ENCODE assay signal across 22 cellular contexts in the genomic region with DNA sequence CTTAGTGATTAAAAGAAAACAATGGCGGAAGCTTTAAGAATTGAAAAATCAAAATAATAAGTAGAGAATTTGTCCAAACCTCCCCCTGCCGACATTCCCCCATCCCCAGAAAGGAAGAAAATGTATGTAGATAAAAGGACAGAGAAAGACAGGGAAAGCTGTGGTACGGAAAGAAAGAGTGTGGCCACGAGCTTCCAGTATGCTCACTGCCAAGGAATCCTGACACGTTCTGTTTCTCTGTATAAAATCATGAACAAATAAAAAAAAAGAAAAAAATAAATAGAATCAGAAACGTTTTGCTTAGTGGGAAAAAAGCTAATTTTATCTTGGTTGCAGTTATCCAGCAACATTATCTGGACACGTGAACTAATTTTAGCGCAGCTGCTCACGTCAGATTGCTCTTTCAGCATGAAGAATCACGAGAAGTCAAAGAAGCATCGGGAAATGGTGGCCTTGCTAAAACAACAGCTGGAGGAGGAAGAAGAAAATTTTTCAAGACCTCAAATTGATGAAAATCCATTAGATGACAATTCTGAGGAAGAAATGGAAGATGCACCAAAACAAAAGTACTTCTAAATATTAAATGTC. TPM values are rescaled to one million over a fixed set of nuclear protein-coding genes. Genes with fewer than 3 reads are reported as not detected.
A peak's percentile ranks its signal among the peaks of the same experiment; 100 is the strongest.
DNase-seq lines count a peak whose midpoint lies in the region; ATAC-seq and TF ChIP-seq lines count a peak whose summit lies in the region.
"Had no signal": no experiment of that assay in that cellular context is flagged by ENCODE, and none has a peak within 500 bp of the region (broad histone marks: within the 10 kb centered on the region; RNA-seq: fewer than 3 reads in every experiment).

No MANE protein-coding gene starts in this region.

- no peaks in the 10 kb centered on the region for H3K9me3 Mint-ChIP-seq in stimulated activated naive CD8-positive, alpha-beta T cell treated with anti-CD3 and anti-CD28 coated beads, Interleukin-15, Interleukin-2, amounts not matched to agents 100 ng/mL and 50 ng/mL, for 24 hours
- H3K9me3 Mint-ChIP-seq in stimulated activated effector memory CD8-positive, alpha-beta T cell treated with anti-CD3 and anti-CD28 coated beads, Interleukin-12 subunit alpha, Interleukin-12 subunit beta, amount 100 ng/mL, for 72 hours = no peaks in the 10 kb centered on the region
- H3K9me3 Mint-ChIP-seq: CD4-positive, CD25-positive, alpha-beta regulatory T cell; CD8-positive, alpha-beta memory T cell; HFFc6 had no signal

- H3K4me3 ChIP-seq in left ventricle myocardium inferior = peak overlapping the region; percentile 42
- H3K4me3 ChIP-seq: GM12878 had no signal

- H3K4me3 Mint-ChIP-seq in stimulated activated naive CD8-positive, alpha-beta T cell treated with anti-CD3 and anti-CD28 coated beads, Interleukin-15, Interleukin-2, amounts not matched to agents 100 ng/mL and 50 ng/mL, for 24 hours = no peak overlapping the region
- H3K4me3 Mint-ChIP-seq in stimulated activated effector memory CD8-positive, alpha-beta T cell treated with anti-CD3 and anti-CD28 coated beads, Interleukin-12 subunit alpha, Interleukin-12 subunit beta, amount 100 ng/mL, for 72 hours = no peak overlapping the region
- H3K4me3 Mint-ChIP-seq: CD4-positive, CD25-positive, alpha-beta regulatory T cell; CD8-positive, alpha-beta memory T cell; HFFc6 had no signal

- H3K4me1 ChIP-seq in left ventricle myocardium inferior = peaks cover 15% of the 10 kb centered on the region
- H3K4me1 ChIP-seq: BE2C had no signal

- no peaks in the 10 kb centered on the region for H3K27me3 Mint-ChIP-seq in stimulated activated naive CD8-positive, alpha-beta T cell treated with anti-CD3 and anti-CD28 coated beads, Interleukin-15, Interleukin-2, amounts not matched to agents 100 ng/mL and 50 ng/mL, for 24 hours
- H3K27me3 Mint-ChIP-seq: CD4-positive, CD25-positive, alpha-beta regulatory T cell; CD8-positive, alpha-beta memory T cell had no signal

- no peak for DNase-seq in stimulated activated naive CD8-positive, alpha-beta T cell treated with anti-CD3 and anti-CD28 coated beads, Interleukin-15, Interleukin-2, amounts not matched to agents 100 U/mL and 50 U/mL, for 24 hours
- DNase-seq in left ventricle myocardium inferior = no peak
- DNase-seq in stimulated activated effector memory CD8-positive, alpha-beta T cell treated with anti-CD3 and anti-CD28 coated beads, Interleukin-12 subunit alpha, Interleukin-12 subunit beta, amount 100 ng/mL, for 72 hours (ENCODE audit: low spot score in 2 of 2) = no peak
- no peak for DNase-seq in islet precursor cell
- DNase-seq in effector CD4-positive, alpha-beta T cell = no peak
- DNase-seq: ACHN; BE2C; C1 segment of cervical spinal cord; CD4-positive, CD25-positive, alpha-beta regulatory T cell; CD8-positive, alpha-beta memory T cell; COR-L47; DMS 273 treated with DMSO at 0.1 percent for 48 hours; DMS53; DND-41; EL; GOT3; H7; HFFc6 had no signal

- H3K27ac Mint-ChIP-seq in stimulated activated naive CD8-positive, alpha-beta T cell treated with anti-CD3 and anti-CD28 coated beads, Interleukin-15, Interleukin-2, amounts not matched to agents 100 ng/mL and 50 ng/mL, for 24 hours = peak overlapping the region; percentile 37
- H3K27ac Mint-ChIP-seq in stimulated activated effector memory CD8-positive, alpha-beta T cell treated with anti-CD3 and anti-CD28 coated beads, Interleukin-12 subunit alpha, Interleukin-12 subunit beta, amount 100 ng/mL, for 72 hours = peak overlapping the region; percentile 44
- H3K27ac Mint-ChIP-seq: CD8-positive, alpha-beta memory T cell; HFFc6 had no signal

- H3K36me3 ChIP-seq in left ventricle myocardium inferior = peaks cover 69% of the 10 kb centered on the region

- TF ChIP-seq CTCF in left ventricle myocardium inferior (IDR thresholded peaks at IDR 0.05; ENCODE audit: borderline replicate concordance) = no peak

- ATAC-seq in stimulated activated naive CD8-positive, alpha-beta T cell treated with anti-CD3 and anti-CD28 coated beads, Interleukin-15, Interleukin-2, amounts not matched to agents 100 U/mL and 50 U/mL, for 24 hours = no peak
- no peak for ATAC-seq in stimulated activated effector memory CD8-positive, alpha-beta T cell treated with anti-CD3 and anti-CD28 coated beads, Interleukin-12 subunit alpha, Interleukin-12 subunit beta, amount 100 ng/mL, for 72 hours
- ATAC-seq: GM12878, HCT116 had no signal

- intact Hi-C loops in left ventricle myocardium inferior (cut with micrococcal nuclease) = no loop called here

- H3K9me3 ChIP-seq in left ventricle myocardium inferior (replicated peaks) = no peaks in the 10 kb centered on the region
- H3K9me3 ChIP-seq: BE2C had no signal

- H3K36me3 Mint-ChIP-seq in stimulated activated naive CD8-positive, alpha-beta T cell treated with anti-CD3 and anti-CD28 coated beads, Interleukin-15, Interleukin-2, amounts not matched to agents 100 ng/mL and 50 ng/mL, for 24 hours (ENCODE audit: low read depth) = peaks cover 72% of the 10 kb centered on the region
- peaks cover 100% of the 10 kb centered on the region for H3K36me3 Mint-ChIP-seq in stimulated activated effector memory CD8-positive, alpha-beta T cell treated with anti-CD3 and anti-CD28 coated beads, Interleukin-12 subunit alpha, Interleukin-12 subunit beta, amount 100 ng/mL, for 72 hours

- no peaks in the 10 kb centered on the region for H3K27me3 ChIP-seq in left ventricle myocardium inferior (ENCODE audit: low read depth)
- H3K27me3 ChIP-seq: BE2C had no signal

- peak overlapping the region; percentile 63 for H3K27ac ChIP-seq in left ventricle myocardium inferior (replicated peaks)
- H3K27ac ChIP-seq: HL-60 had no signal

- no peaks in the 10 kb centered on the region for H3K4me1 Mint-ChIP-seq in stimulated activated naive CD8-positive, alpha-beta T cell treated with anti-CD3 and anti-CD28 coated beads, Interleukin-15, Interleukin-2, amounts not matched to agents 100 ng/mL and 50 ng/mL, for 24 hours (ENCODE audit: low read depth)
- no peaks in the 10 kb centered on the region for H3K4me1 Mint-ChIP-seq in stimulated activated effector memory CD8-positive, alpha-beta T cell treated with anti-CD3 and anti-CD28 coated beads, Interleukin-12 subunit alpha, Interleukin-12 subunit beta, amount 100 ng/mL, for 72 hours

RNA-seq across cellular contexts. Expression of a gene that starts 15.2 kb away (rescaled TPM):
- total RNA-seq in left ventricle myocardium inferior = 55.5 TPM

RNA-seq across cellular contexts. Expression of a gene that starts 29.0 kb away (rescaled TPM):
- total RNA-seq in left ventricle myocardium inferior = 10.5 TPM

RNA-seq across cellular contexts. Expression of a gene that starts 29.2 kb away (rescaled TPM):
- 28.2 TPM for total RNA-seq in left ventricle myocardium inferior
